Comparison of ENCODE assay signal across 19 cellular contexts in genomic region chr21:34833465-34833864, GRCh38.
"Had no signal": no experiment of that assay in that cellular context is flagged by ENCODE, and none has a peak within 500 bp of the region (broad histone marks: within the 10 kb centered on the region; RNA-seq: fewer than 3 reads in every experiment).

No MANE protein-coding gene starts in this region.

- H3K9me3 Mint-ChIP-seq: brain, natural killer cell had no signal

- DNase-seq: activated CD4-positive, alpha-beta T cell treated with anti-CD3 and anti-CD28 coated beads, Interleukin-2, amount 50 U/mL, for 48 hours; activated effector memory CD4-positive, alpha-beta T cell treated with Interleukin-2 at 50 U/mL for 16 hours; activated T-cell treated with anti-CD3 and anti-CD28 coated beads, Interleukin-2, amount 50 U/mL, for 48 hours; anterior cingulate cortex; erythroblast; glutamatergic neuron; hippocampal formation; left ventricle myocardium superior; midbrain; natural killer cell; retina; spleen; stimulated activated CD4-positive, alpha-beta T cell treated with anti-CD3 and anti-CD28 coated beads, Interleukin-4, amount 100 ng/mL, for 24 hours; stimulated activated naive CD4-positive, alpha-beta T cell treated with Interleukin-2 at 50 U/mL for 16 hours; T-helper 9 cell; upper lobe of left lung had no signal

- H3K9me3 ChIP-seq: spleen, upper lobe of left lung had no signal

- H3K4me3 ChIP-seq: spleen, upper lobe of left lung had no signal

- H3K4me3 Mint-ChIP-seq: brain, natural killer cell, WTC11 had no signal

- H3K27ac Mint-ChIP-seq: brain, natural killer cell, progenitor cell of endocrine pancreas, WTC11 had no signal

- H3K36me3 Mint-ChIP-seq: natural killer cell, WTC11 had no signal

- H3K27me3 ChIP-seq: spleen, upper lobe of left lung had no signal

- ATAC-seq: left ventricle myocardium superior, natural killer cell, WTC11 had no signal
